ENCODE assay signal across 8 cellular contexts in the genomic region with DNA sequence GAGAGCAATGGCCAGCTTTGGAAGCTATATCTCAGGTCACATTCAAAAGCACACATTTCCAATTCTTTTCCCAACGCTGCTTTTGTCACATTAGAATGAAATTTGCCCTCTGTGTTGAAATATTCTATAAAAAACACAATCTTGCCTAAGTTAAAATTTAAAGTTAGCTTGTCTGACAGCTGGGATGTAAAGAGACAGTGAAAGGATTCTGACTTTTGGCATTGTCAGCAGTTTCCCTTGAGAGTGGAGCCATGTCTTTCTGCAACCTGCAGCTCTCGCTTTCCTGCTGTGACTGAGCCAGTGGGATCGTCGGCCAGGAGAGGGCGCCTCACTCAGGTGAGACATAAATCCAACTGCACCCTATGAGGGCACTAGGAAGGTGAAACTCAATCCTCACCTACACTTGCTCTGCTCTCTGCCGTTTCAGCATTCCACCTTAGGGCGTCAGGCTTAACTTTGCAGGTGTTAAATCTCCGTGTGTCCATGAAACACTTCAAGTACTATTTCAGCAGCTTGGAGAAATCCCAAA.
DNase-seq lines count a peak whose midpoint lies in the region; TF ChIP-seq lines count a peak whose summit lies in the region.
"Not testable (repeated sequence)": the region's sequence is repeated elsewhere in the genome, so short reads cannot be mapped to it uniquely, and the experiment has no call there.

No MANE protein-coding gene starts in this region.

- POLR2A ChIA-PET in OCI-LY7 (lab: Charles Lee) = not testable (repeated sequence)

- H3K27me3 ChIP-seq in Karpas-422 (ENCODE audit: low read length); left ventricle myocardium inferior (ENCODE audit: low read depth); stomach: not testable (repeated sequence)

- not testable (repeated sequence) for H3K9me3 ChIP-seq in Karpas-422 (ENCODE audit: low read length); OCI-LY7 (ENCODE audit: low read length); left ventricle myocardium inferior (replicated peaks); stomach

- BruUV-seq in OCI-LY7 (replicated peaks; lab: Mats Ljungman, UMichigan) = not testable (repeated sequence)

- intact Hi-C loops in OCI-LY7 (cut with micrococcal nuclease; ENCODE audit: unreplicated experiment); left ventricle myocardium inferior (cut with micrococcal nuclease); stomach (cut with DNase I; ENCODE audit: low total_unique reads): not testable (repeated sequence)

- not testable (repeated sequence) for H2AFZ ChIP-seq in Karpas-422 (ENCODE audit: low read length); OCI-LY7 (ENCODE audit: low read length)

- not testable (repeated sequence) for H3K36me3 ChIP-seq in Karpas-422 (ENCODE audit: insufficient read depth, low read length); OCI-LY7 (ENCODE audit: insufficient read depth, low read length); left ventricle myocardium inferior; stomach

- H3K27ac ChIP-seq in Karpas-422 (ENCODE audit: low read length); OCI-LY7 (ENCODE audit: low read depth, low read length, poor library complexity, severe bottlenecking); left ventricle myocardium inferior (replicated peaks); stomach: not testable (repeated sequence)

- H3K9ac ChIP-seq in Karpas-422 (ENCODE audit: low read length) = not testable (repeated sequence)

- WGBS in stomach, 5 donors = 27 to 46% (median 35%) methylated on average over 7 to 8 of the region's 8 CpGs

- not testable (repeated sequence) for H4K20me1 ChIP-seq in Karpas-422 (ENCODE audit: insufficient read depth, low read depth, low read length); OCI-LY7 (ENCODE audit: insufficient read depth, low read length)

- not testable (repeated sequence) for H3K4me1 ChIP-seq in Karpas-422 (ENCODE audit: low read length); OCI-LY7 (ENCODE audit: insufficient read depth, low read length, poor library complexity, severe bottlenecking); left ventricle myocardium inferior; stomach

- not testable (repeated sequence) for TF ChIP-seq EP300 in stomach (IDR thresholded peaks at IDR 0.05)

- H3K79me2 ChIP-seq in Karpas-422 (ENCODE audit: low read length); OCI-LY7 (ENCODE audit: insufficient read depth, low read depth, low read length): not testable (repeated sequence)

- peak; percentile 43 for TF ChIP-seq CTCF in OCI-LY7 (conservative IDR thresholded peaks at IDR 0.05; ENCODE audit: low read length)
- peak; percentile 35 for TF ChIP-seq CTCF in left ventricle myocardium inferior (IDR thresholded peaks at IDR 0.05; ENCODE audit: borderline replicate concordance)
- not testable (repeated sequence) for TF ChIP-seq CTCF in stomach (IDR thresholded peaks at IDR 0.05)

- DNase-seq in COLO668 (lab: John Stamatoyannopoulos, UW; ENCODE audit: unreplicated experiment) (peak; percentile 45), Karpas-422 (peak; percentile 47), OCI-LY7 (ENCODE audit: low spot score) (peak; percentile 1), stomach (peak; percentile 39)
- peak; percentile 5 to 15 for DNase-seq in activated CD4-positive, alpha-beta T cell treated with anti-CD3 and anti-CD28 coated beads for 24 hours (ENCODE audit: low read depth in 2 of 2)
- peak; percentile 48 to 51 for DNase-seq in activated T-cell treated with anti-CD3 and anti-CD28 coated beads, Interleukin-2, amount 50 U/mL, for 48 hours
- not testable (repeated sequence) for DNase-seq in left ventricle myocardium inferior
- peak; percentile 27 for DNase-seq in stimulated activated CD4-positive, alpha-beta T cell treated with anti-CD3 and anti-CD28 coated beads, Interleukin-12 subunit alpha, Interleukin-12 subunit beta, amount 100 ng/mL, for 4 hours

- not testable (repeated sequence) for TF ChIP-seq POLR2A in stomach (IDR thresholded peaks at IDR 0.05)

- H3K4me2 ChIP-seq in Karpas-422 (ENCODE audit: low read depth, low read length, poor library complexity, severe bottlenecking); OCI-LY7 (ENCODE audit: low read length): not testable (repeated sequence)

- H3K9me2 ChIP-seq in Karpas-422 (replicated peaks; ENCODE audit: insufficient read depth, low read length); OCI-LY7 (ENCODE audit: insufficient read depth, low read length): not testable (repeated sequence)

- not testable (repeated sequence) for H3K4me3 ChIP-seq in Karpas-422 (ENCODE audit: low read length); OCI-LY7 (ENCODE audit: low read depth, low read length, poor library complexity, severe bottlenecking); left ventricle myocardium inferior; stomach

- CTCF ChIA-PET in OCI-LY7 (lab: Charles Lee; ENCODE audit: unreplicated experiment) = not testable (repeated sequence)
